Comparison of ENCODE assay signal across 8 cellular contexts in genomic region chr19:40613669-40614594, GRCh38. TPM values are rescaled to one million over a fixed set of nuclear protein-coding genes. Genes with fewer than 3 reads are reported as not detected.
DNase-seq lines count a peak whose midpoint lies in the region; ATAC-seq and TF ChIP-seq lines count a peak whose summit lies in the region.

No MANE protein-coding gene starts in this region.

- H3K27me3 ChIP-seq in BE2C, result no peaks in the 10 kb centered on the region

- H3K36me3 ChIP-seq in BE2C, result no peaks in the 10 kb centered on the region

- in situ Hi-C loops in astrocyte of the spinal cord (cut with HindIII; ENCODE audit: low sequenced_read_pairs), result no loop called here

- H3K4me1 ChIP-seq in BE2C, result peaks cover 7% of the 10 kb centered on the region

- TF ChIP-seq CTCF in BE2C (IDR thresholded peaks at IDR 0.05; ENCODE audit: low read depth, low read length) (no peak), astrocyte of the spinal cord (IDR thresholded peaks at IDR 0.05; ENCODE audit: low read depth, low read length) (no peak)

- peak; percentile 39 for ATAC-seq in GM21423 (IDR thresholded peaks at IDR 0.05; ENCODE audit: unreplicated experiment)

- DNase-seq in BE2C (peak; percentile 82), NCI-H1092 (lab: John Stamatoyannopoulos, UW) (peak; percentile 37), T1000 (lab: John Stamatoyannopoulos, UW) (peak; percentile 75), astrocyte of the spinal cord (ENCODE audit: low read depth, low spot score) (peak; percentile 90), iPS-NIHi7 (ENCODE audit: extremely low spot score) (peak; percentile 85), NCI-H1694 treated with DMSO at 0.1 percent for 48 hours (lab: John Stamatoyannopoulos, UW) (no peak)
- peak; percentile 83 to 84 for DNase-seq in stimulated activated CD4-positive, alpha-beta T cell treated with anti-CD3 and anti-CD28 coated beads, Interleukin-1b, Interleukin-23, amount 100 ng/mL, for 4 hours (ENCODE audit: low read depth in 2 of 2)

- H3K4me3 ChIP-seq in BE2C (ENCODE audit: low read depth, low read length) (peak overlapping the region; percentile 73), astrocyte of the spinal cord (ENCODE audit: low read depth, low read length) (peak overlapping the region; percentile 72)

- no peaks in the 10 kb centered on the region for H3K9me3 ChIP-seq in BE2C

RNA-seq across cellular contexts. Expression of gene LTBP4, which starts 12.8 kb away (rescaled TPM):
- 116 TPM for polyA plus RNA-seq in BE2C (2012; ENCODE audit: insufficient read depth, insufficient read length, low read depth)

RNA-seq across cellular contexts. Expression of gene SHKBP1, which starts 37.3 kb away (rescaled TPM):
- 58.0 TPM for polyA plus RNA-seq in BE2C (2012; ENCODE audit: insufficient read depth, insufficient read length, low read depth)
